1 cellular context compared by ENCODE assay signal in genomic region chr10:120456143-120456625, GRCh38.
TF ChIP-seq lines count a peak whose summit lies in the region.

No MANE protein-coding gene starts in this region.

TF ChIP-seq in H1, 55 proteins besides CTCF, POLR2A, EP300 and RAD21:
- TF ChIP-seq SIRT6 (IDR thresholded peaks at IDR 0.05; ENCODE audit: low read length) (no peak), MAFK (IDR thresholded peaks at IDR 0.05; ENCODE audit: low read depth, low read length) (peak; percentile 9; the same call in 1 of the 2 replicates), JUN (IDR thresholded peaks at IDR 0.05; ENCODE audit: low read depth, low read length) (no peak)
TF ChIP-seq in H1: peak in this region for 1.
